8 cellular contexts compared by ENCODE assay signal in genomic region chr12:14283489-14284144, GRCh38.
A peak's percentile ranks its signal among the peaks of the same experiment; 100 is the strongest.
DNase-seq lines count a peak whose midpoint lies in the region; ATAC-seq and TF ChIP-seq lines count a peak whose summit lies in the region.

No MANE protein-coding gene starts in this region.

- H3K27ac ChIP-seq in neural progenitor cell, result peak overlapping the region; percentile 97

- in situ Hi-C loops in ACHN (cut with HindIII; ENCODE audit: low pct_ligation_motif_present, low pct_unique_long_range_greater_than_20kb, low sequenced_read_pairs), result no loop called here

- no peaks in the 10 kb centered on the region for H4K20me1 ChIP-seq in neural progenitor cell (ENCODE audit: low read depth)

- peaks cover 24% of the 10 kb centered on the region for H3K4me1 ChIP-seq in neural progenitor cell

- no peaks in the 10 kb centered on the region for H3K27me3 ChIP-seq in neural progenitor cell

- peak overlapping the region; percentile 29 for H3K4me3 ChIP-seq in neural progenitor cell

- H3K36me3 ChIP-seq in neural progenitor cell, result no peaks in the 10 kb centered on the region

- H3K27me3 Mint-ChIP-seq in neural progenitor cell (ENCODE audit: insufficient read depth, low read depth), result peaks cover 3% of the 10 kb centered on the region

- no peaks in the 10 kb centered on the region for H3K9me3 ChIP-seq in neural progenitor cell (ENCODE audit: low read depth)

- peaks cover 17% of the 10 kb centered on the region for H3K4me1 Mint-ChIP-seq in neural progenitor cell

- H3K9ac ChIP-seq in neural progenitor cell, result no peak overlapping the region

- H3K4me2 ChIP-seq in neural progenitor cell, result peak overlapping the region; percentile 71

- H3K27ac Mint-ChIP-seq in neural progenitor cell, result peak overlapping the region; percentile 95

- peak; percentile 29 for DNase-seq in NCI-H774 (lab: John Stamatoyannopoulos, UW)
- DNase-seq in neural progenitor cell (ENCODE audit: low spot score), result peak; percentile 47
- DNase-seq in activated CD4-positive, alpha-beta T cell treated with anti-CD3 and anti-CD28 coated beads, Interleukin-2, amount 50 U/mL, for 1 hour, result no peak
- DNase-seq in glomerular visceral epithelial cell (ENCODE audit: extremely low spot score), result no peak
- DNase-seq in ACHN, result no peak
- no peak for DNase-seq in NCI-H2227 (lab: John Stamatoyannopoulos, UW; ENCODE audit: unreplicated experiment)

- peaks cover 43% of the 10 kb centered on the region for H3F3A ChIP-seq in neural progenitor cell (ENCODE audit: low read depth)

- no peak for TF ChIP-seq CTCF in neural progenitor cell (IDR thresholded peaks at IDR 0.05)

- peaks cover 2% of the 10 kb centered on the region for H3K36me3 Mint-ChIP-seq in neural progenitor cell

- no peaks in the 10 kb centered on the region for H3K79me2 ChIP-seq in neural progenitor cell (ENCODE audit: low read depth)

- peak overlapping the region; percentile 86 for H2AFZ ChIP-seq in neural progenitor cell (replicated peaks)

- H3K4me3 Mint-ChIP-seq in neural progenitor cell, result peak overlapping the region; percentile 28

- ATAC-seq in GM18907 (IDR thresholded peaks at IDR 0.05; ENCODE audit: unreplicated experiment), result peak; percentile 43
- peak; percentile 45 for ATAC-seq in HG02885 (IDR thresholded peaks at IDR 0.05; ENCODE audit: poor library complexity, unreplicated experiment)

- peaks cover 17% of the 10 kb centered on the region for H3K9me3 Mint-ChIP-seq in neural progenitor cell

Comparison
In these comparisons a context has a peak if more than half of its experiments do, and no peak if none do; other contexts are left out.
1. DNase-seq: peak in NCI-H774 (single experiment) and neural progenitor cell (single experiment); none in activated CD4-positive, alpha-beta T cell treated with anti-CD3 and anti-CD28 coated beads, Interleukin-2, amount 50 U/mL, for 1 hour (single experiment), glomerular visceral epithelial cell (single experiment), ACHN (single experiment) and NCI-H2227 (single experiment).